Comparison of ENCODE assay signal across 1 cellular context in the genomic region with DNA sequence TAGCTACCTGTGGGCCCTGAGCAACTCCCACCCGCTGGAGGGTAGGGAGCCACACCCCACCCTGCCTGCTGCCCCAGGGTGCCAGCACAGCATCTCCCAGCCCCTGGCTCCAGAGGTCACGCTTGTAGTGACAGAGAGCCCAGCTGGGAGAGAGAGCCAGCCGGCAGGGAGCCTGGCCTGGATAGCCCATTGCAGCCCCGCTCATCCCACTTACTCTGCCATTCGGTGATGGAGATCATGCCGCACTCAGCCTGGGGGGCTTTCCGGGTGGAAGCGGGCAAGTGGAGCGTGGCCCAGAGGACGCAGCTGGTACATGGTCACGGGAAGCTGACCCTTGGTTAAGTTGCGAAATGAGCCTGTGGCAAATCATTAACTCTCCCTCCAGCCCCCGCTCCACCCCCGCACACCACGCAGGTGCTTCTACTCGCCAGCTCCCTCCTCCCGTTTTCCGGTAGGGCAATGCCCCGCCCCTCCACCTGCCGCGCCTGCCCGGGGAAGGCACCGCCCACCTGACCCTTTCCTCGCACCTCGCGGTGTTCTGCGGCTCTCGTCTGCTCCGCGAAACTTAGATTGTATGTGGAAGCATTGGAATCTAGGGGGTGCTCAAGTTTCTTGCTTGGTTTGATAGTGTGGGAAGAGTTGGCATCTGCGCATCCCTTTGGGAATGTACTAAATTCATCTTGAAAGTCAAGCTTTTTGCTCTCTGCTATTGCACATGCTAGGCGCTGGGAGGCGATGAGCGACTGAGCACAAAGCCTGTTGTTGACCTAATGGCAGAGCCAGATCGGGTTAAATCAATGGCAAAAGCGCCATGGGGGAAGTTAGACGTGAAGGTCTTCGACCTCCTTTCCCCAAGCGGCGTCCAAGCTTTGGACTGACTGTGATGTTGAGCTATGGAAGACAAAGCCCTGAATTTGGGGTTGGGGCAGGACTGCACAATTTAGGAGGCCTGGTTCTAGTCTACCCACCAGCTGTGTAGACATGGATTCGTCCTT.
TF ChIP-seq lines count a peak whose summit lies in the region.

A gene with protein sequence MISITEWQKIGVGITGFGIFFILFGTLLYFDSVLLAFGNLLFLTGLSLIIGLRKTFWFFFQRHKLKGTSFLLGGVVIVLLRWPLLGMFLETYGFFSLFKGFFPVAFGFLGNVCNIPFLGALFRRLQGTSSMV (minus strand): TSS at position 321 of the 995 bp plus-strand sequence. CDS start 82 bp downstream, at position 239.

TF ChIP-seq in HepG2, 621 proteins besides CTCF, POLR2A, EP300 and RAD21 (continued from another document and continues in another):
- TF ChIP-seq, protein P1, sequence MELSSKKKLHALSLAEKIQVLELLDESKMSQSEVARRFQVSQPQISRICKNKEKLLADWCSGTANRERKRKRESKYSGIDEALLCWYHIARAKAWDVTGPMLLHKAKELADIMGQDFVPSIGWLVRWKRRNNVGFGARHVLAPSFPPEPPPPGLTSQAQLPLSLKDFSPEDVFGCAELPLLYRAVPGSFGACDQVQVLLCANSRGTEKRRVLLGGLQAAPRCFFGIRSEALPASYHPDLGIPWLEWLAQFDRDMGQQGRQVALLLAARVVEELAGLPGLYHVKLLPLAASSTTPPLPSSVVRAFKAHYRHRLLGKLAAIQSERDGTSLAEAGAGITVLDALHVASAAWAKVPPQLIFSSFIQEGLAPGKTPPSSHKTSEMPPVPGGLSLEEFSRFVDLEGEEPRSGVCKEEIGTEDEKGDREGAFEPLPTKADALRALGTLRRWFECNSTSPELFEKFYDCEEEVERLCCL (CRISPR knock-in tag; IDR thresholded peaks at IDR 0.05; ENCODE audit: borderline replicate concordance), result peak; percentile 70; the same call in 1 of the 2 replicates
- TF ChIP-seq, protein P2, sequence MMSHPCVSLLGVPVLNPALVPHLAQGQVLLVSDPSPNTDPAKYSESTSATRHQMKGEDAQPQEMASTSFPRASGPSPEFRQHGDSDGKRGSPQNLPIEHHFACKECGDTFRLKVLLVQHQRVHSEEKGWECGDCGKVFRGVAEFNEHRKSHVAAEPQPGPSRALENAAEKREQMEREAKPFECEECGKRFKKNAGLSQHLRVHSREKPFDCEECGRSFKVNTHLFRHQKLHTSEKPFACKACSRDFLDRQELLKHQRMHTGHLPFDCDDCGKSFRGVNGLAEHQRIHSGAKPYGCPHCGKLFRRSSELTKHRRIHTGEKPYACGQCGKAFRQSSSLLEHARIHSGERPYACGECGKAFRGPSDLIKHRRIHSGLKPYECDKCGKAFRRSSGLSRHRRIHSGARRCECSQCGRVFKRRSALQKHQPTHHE (CRISPR knock-in tag; IDR thresholded peaks at IDR 0.05; ENCODE audit: borderline replicate concordance), result peak; percentile 91; the same call in 1 of the 2 replicates
- TF ChIP-seq ATF7-NPFF (CRISPR knock-in tag; IDR thresholded peaks at IDR 0.05; ENCODE audit: low read depth) (no peak; the same call in 1 of the 2 replicates), SRF (IDR thresholded peaks at IDR 0.05; ENCODE audit: low read depth, low read length) (no peak), ZNF205 (CRISPR knock-in tag; IDR thresholded peaks at IDR 0.05) (0 out of 2 replicates have a peak, but pooled peaks have one; percentile 44), TOPORS (CRISPR knock-in tag; IDR thresholded peaks at IDR 0.05) (peak; percentile 85), ZKSCAN1 (IDR thresholded peaks at IDR 0.05; ENCODE audit: low read length) (no peak), CHD2 (IDR thresholded peaks at IDR 0.05; ENCODE audit: low read depth, low read length) (peak; percentile 92), ZNF354B (CRISPR knock-in tag; IDR thresholded peaks at IDR 0.05) (0 out of 2 replicates have a peak, but pooled peaks have one; percentile 22), ZNF468 (CRISPR knock-in tag; IDR thresholded peaks at IDR 0.05) (peak; percentile 71; the same call in 1 of the 2 replicates), ZNF672 (CRISPR knock-in tag; IDR thresholded peaks at IDR 0.05) (no peak), YY1 (IDR thresholded peaks at IDR 0.05; ENCODE audit: insufficient read depth, insufficient replicate concordance, low read depth, low read length) (peak; percentile 56), HIVEP1 (CRISPR knock-in tag; IDR thresholded peaks at IDR 0.05) (0 out of 2 replicates have a peak, but pooled peaks have one; percentile 43), ZNF138 (CRISPR knock-in tag; IDR thresholded peaks at IDR 0.05; ENCODE audit: low read depth) (0 out of 2 replicates have a peak, but pooled peaks have one; percentile 41), ATRX (CRISPR knock-in tag; IDR thresholded peaks at IDR 0.05; ENCODE audit: borderline replicate concordance) (no peak), ZFY (CRISPR knock-in tag; IDR thresholded peaks at IDR 0.05) (peak; percentile 64), ZNF713 (CRISPR knock-in tag; IDR thresholded peaks at IDR 0.05) (no peak), SIX4 (CRISPR knock-in tag; IDR thresholded peaks at IDR 0.05) (peak; percentile 45; the same call in 1 of the 2 replicates), HNRNPUL1 (IDR thresholded peaks at IDR 0.05; ENCODE audit: low read depth, low read length) (peak; percentile 97), ZNF777 (CRISPR knock-in tag; IDR thresholded peaks at IDR 0.05) (peak; percentile 98), FLYWCH1 (CRISPR knock-in tag; IDR thresholded peaks at IDR 0.05) (no peak), KDM5B (CRISPR knock-in tag; IDR thresholded peaks at IDR 0.05; ENCODE audit: borderline replicate concordance) (peak; percentile 81; the same call in 1 of the 2 replicates), ZBTB38 (CRISPR knock-in tag; IDR thresholded peaks at IDR 0.05) (peak; percentile 69; the same call in 1 of the 2 replicates), POLR2AphosphoS2 (IDR thresholded peaks at IDR 0.05; ENCODE audit: low read depth, low read length) (no peak), KAT8 (CRISPR knock-in tag; IDR thresholded peaks at IDR 0.05) (peak; percentile 69), HMG20B (CRISPR knock-in tag; conservative IDR thresholded peaks at IDR 0.05) (no peak; the same call in 1 of the 2 replicates)
- TF ChIP-seq, protein P3, sequence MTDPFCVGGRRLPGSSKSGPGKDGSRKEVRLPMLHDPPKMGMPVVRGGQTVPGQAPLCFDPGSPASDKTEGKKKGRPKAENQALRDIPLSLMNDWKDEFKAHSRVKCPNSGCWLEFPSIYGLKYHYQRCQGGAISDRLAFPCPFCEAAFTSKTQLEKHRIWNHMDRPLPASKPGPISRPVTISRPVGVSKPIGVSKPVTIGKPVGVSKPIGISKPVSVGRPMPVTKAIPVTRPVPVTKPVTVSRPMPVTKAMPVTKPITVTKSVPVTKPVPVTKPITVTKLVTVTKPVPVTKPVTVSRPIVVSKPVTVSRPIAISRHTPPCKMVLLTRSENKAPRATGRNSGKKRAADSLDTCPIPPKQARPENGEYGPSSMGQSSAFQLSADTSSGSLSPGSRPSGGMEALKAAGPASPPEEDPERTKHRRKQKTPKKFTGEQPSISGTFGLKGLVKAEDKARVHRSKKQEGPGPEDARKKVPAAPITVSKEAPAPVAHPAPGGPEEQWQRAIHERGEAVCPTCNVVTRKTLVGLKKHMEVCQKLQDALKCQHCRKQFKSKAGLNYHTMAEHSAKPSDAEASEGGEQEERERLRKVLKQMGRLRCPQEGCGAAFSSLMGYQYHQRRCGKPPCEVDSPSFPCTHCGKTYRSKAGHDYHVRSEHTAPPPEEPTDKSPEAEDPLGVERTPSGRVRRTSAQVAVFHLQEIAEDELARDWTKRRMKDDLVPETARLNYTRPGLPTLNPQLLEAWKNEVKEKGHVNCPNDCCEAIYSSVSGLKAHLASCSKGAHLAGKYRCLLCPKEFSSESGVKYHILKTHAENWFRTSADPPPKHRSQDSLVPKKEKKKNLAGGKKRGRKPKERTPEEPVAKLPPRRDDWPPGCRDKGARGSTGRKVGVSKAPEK (CRISPR knock-in tag; IDR thresholded peaks at IDR 0.05; ENCODE audit: borderline replicate concordance), result 0 out of 2 replicates have a peak, but pooled peaks have one; percentile 27
- TF ChIP-seq, protein P4, sequence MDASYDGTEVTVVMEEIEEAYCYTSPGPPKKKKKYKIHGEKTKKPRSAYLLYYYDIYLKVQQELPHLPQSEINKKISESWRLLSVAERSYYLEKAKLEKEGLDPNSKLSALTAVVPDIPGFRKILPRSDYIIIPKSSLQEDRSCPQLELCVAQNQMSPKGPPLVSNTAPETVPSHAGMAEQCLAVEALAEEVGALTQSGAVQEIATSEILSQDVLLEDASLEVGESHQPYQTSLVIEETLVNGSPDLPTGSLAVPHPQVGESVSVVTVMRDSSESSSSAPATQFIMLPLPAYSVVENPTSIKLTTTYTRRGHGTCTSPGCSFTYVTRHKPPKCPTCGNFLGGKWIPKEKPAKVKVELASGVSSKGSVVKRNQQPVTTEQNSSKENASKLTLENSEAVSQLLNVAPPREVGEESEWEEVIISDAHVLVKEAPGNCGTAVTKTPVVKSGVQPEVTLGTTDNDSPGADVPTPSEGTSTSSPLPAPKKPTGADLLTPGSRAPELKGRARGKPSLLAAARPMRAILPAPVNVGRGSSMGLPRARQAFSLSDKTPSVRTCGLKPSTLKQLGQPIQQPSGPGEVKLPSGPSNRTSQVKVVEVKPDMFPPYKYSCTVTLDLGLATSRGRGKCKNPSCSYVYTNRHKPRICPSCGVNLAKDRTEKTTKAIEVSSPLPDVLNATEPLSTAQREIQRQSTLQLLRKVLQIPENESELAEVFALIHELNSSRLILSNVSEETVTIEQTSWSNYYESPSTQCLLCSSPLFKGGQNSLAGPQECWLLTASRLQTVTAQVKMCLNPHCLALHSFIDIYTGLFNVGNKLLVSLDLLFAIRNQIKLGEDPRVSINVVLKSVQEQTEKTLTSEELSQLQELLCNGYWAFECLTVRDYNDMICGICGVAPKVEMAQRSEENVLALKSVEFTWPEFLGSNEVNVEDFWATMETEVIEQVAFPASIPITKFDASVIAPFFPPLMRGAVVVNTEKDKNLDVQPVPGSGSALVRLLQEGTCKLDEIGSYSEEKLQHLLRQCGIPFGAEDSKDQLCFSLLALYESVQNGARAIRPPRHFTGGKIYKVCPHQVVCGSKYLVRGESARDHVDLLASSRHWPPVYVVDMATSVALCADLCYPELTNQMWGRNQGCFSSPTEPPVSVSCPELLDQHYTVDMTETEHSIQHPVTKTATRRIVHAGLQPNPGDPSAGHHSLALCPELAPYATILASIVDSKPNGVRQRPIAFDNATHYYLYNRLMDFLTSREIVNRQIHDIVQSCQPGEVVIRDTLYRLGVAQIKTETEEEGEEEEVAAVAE (CRISPR knock-in tag; IDR thresholded peaks at IDR 0.05; ENCODE audit: borderline replicate concordance), result 0 out of 2 replicates have a peak, but pooled peaks have one; percentile 39
- TF ChIP-seq, protein P5, sequence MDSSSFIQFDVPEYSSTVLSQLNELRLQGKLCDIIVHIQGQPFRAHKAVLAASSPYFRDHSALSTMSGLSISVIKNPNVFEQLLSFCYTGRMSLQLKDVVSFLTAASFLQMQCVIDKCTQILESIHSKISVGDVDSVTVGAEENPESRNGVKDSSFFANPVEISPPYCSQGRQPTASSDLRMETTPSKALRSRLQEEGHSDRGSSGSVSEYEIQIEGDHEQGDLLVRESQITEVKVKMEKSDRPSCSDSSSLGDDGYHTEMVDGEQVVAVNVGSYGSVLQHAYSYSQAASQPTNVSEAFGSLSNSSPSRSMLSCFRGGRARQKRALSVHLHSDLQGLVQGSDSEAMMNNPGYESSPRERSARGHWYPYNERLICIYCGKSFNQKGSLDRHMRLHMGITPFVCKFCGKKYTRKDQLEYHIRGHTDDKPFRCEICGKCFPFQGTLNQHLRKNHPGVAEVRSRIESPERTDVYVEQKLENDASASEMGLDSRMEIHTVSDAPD (CRISPR knock-in tag; IDR thresholded peaks at IDR 0.05), result peak; percentile 79
- TF ChIP-seq, protein P6, sequence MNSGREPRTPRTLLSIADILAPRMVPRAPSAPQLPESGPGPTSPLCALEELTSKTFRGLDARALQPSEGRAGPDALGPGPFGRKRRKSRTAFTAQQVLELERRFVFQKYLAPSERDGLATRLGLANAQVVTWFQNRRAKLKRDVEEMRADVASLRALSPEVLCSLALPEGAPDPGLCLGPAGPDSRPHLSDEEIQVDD (CRISPR knock-in tag; IDR thresholded peaks at IDR 0.05; ENCODE audit: borderline replicate concordance), result peak; percentile 31; the same call in 1 of the 2 replicates
- TF ChIP-seq, protein P7, sequence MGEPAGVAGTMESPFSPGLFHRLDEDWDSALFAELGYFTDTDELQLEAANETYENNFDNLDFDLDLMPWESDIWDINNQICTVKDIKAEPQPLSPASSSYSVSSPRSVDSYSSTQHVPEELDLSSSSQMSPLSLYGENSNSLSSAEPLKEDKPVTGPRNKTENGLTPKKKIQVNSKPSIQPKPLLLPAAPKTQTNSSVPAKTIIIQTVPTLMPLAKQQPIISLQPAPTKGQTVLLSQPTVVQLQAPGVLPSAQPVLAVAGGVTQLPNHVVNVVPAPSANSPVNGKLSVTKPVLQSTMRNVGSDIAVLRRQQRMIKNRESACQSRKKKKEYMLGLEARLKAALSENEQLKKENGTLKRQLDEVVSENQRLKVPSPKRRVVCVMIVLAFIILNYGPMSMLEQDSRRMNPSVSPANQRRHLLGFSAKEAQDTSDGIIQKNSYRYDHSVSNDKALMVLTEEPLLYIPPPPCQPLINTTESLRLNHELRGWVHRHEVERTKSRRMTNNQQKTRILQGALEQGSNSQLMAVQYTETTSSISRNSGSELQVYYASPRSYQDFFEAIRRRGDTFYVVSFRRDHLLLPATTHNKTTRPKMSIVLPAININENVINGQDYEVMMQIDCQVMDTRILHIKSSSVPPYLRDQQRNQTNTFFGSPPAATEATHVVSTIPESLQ (CRISPR knock-in tag; conservative IDR thresholded peaks at IDR 0.05), result no peak
- TF ChIP-seq, protein P8, sequence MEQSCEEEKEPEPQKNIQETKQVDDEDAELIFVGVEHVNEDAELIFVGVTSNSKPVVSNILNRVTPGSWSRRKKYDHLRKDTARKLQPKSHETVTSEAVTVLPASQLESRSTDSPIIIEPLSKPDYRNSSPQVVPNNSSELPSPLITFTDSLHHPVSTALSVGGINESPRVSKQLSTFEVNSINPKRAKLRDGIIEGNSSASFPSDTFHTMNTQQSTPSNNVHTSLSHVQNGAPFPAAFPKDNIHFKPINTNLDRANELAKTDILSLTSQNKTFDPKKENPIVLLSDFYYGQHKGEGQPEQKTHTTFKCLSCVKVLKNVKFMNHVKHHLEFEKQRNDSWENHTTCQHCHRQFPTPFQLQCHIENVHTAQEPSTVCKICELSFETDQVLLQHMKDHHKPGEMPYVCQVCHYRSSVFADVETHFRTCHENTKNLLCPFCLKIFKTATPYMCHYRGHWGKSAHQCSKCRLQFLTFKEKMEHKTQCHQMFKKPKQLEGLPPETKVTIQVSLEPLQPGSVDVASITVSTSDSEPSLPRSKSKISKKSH (CRISPR knock-in tag; IDR thresholded peaks at IDR 0.05; ENCODE audit: borderline replicate concordance), result peak; percentile 39; the same call in 1 of the 2 replicates
- TF ChIP-seq, protein P9, sequence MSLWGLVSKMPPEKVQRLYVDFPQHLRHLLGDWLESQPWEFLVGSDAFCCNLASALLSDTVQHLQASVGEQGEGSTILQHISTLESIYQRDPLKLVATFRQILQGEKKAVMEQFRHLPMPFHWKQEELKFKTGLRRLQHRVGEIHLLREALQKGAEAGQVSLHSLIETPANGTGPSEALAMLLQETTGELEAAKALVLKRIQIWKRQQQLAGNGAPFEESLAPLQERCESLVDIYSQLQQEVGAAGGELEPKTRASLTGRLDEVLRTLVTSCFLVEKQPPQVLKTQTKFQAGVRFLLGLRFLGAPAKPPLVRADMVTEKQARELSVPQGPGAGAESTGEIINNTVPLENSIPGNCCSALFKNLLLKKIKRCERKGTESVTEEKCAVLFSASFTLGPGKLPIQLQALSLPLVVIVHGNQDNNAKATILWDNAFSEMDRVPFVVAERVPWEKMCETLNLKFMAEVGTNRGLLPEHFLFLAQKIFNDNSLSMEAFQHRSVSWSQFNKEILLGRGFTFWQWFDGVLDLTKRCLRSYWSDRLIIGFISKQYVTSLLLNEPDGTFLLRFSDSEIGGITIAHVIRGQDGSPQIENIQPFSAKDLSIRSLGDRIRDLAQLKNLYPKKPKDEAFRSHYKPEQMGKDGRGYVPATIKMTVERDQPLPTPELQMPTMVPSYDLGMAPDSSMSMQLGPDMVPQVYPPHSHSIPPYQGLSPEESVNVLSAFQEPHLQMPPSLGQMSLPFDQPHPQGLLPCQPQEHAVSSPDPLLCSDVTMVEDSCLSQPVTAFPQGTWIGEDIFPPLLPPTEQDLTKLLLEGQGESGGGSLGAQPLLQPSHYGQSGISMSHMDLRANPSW (CRISPR knock-in tag; IDR thresholded peaks at IDR 0.05; ENCODE audit: borderline replicate concordance), result 0 out of 2 replicates have a peak, but pooled peaks have one; percentile 38
